Comparison of ENCODE assay signal across 20 cellular contexts in the genomic region with DNA sequence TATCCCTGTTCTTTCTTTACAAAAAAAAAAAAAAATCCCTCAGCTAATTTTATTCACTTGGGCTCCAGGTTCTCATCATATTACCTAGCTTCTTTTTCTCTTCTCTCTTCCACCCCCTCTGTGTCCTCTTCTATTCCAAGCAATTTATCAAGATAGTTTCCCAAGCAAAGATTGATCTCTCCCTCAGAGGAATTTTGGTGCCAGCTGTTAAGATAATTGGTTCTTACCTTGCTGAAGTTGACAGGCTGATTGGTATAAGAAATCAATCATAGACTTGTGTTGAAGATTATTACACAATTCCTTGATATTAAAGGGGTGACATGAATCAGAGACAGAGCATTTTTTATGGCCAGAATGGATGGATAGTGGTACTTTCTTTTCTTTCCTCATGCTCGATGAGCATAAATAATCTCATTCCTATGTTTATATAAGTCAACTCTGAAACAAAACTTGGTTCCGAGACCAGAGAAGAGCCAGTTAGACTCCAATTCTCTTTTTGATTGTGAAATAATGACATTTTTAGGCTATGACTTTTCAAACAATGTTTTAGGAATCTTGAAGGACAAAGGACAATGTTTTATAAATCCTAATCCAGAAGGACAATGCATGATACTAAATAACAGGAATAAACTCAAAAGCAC.
"Had no signal": no experiment of that assay in that cellular context is flagged by ENCODE, and none has a peak within 500 bp of the region (broad histone marks: within the 10 kb centered on the region; RNA-seq: fewer than 3 reads in every experiment).

No MANE protein-coding gene starts in this region.

- H2AFZ ChIP-seq: neural progenitor cell had no signal

- H3K4me2 ChIP-seq: neural progenitor cell had no signal

- ATAC-seq: activated T-cell treated with anti-CD3 and anti-CD28 coated beads, Interleukin-2, amount 50 U/mL, for 72 hours; body of pancreas; foreskin keratinocyte; left lobe of liver; lower lobe of right lung had no signal

- H3K36me3 ChIP-seq: cardiac muscle cell, lower lobe of right lung, neural progenitor cell, prostate gland, right atrium auricular region, tibial artery had no signal

- DNase-seq: activated CD4-positive, alpha-beta memory T cell treated with anti-CD3 and anti-CD28 coated beads, Interleukin-2, amount 10 ng/mL, durations not matched to agents 7 days and 5 days; activated CD4-positive, alpha-beta T cell treated with anti-CD3 and anti-CD28 coated beads, Interleukin-2, amount 10 ng/mL, durations not matched to agents 24 days and 14 days; activated effector memory CD4-positive, alpha-beta T cell treated with Interleukin-2 at 50 U/mL for 16 hours; activated naive CD4-positive, alpha-beta T cell treated with anti-CD3 and anti-CD28 coated beads for 36 hours; activated naive CD8-positive, alpha-beta T cell treated with anti-CD3 and anti-CD28 coated beads, Interleukin-2, amount 10 ng/mL, durations not matched to agents 7 days and 5 days; activated T-cell treated with anti-CD3 and anti-CD28 coated beads, Interleukin-2, amount 50 U/mL, for 72 hours; amygdala; body of pancreas; erythroblast; foreskin keratinocyte; lower lobe of right lung; naive B cell; stimulated activated CD4-positive, alpha-beta T cell treated with anti-CD3 and anti-CD28 coated beads, Interleukin-1b, Interleukin-23, amount 100 ng/mL, for 48 hours; tibial artery had no signal

- H3K9ac ChIP-seq: neural progenitor cell had no signal

- H3K4me3 ChIP-seq: body of pancreas, cardiac muscle cell, lower lobe of right lung, neural progenitor cell, prostate gland, right atrium auricular region, skin epidermis, tibial artery had no signal

- H3K4me1 ChIP-seq: foreskin keratinocyte, lower lobe of right lung, neural progenitor cell, prostate gland, right atrium auricular region had no signal

- H3K27ac ChIP-seq: body of pancreas, cardiac muscle cell, foreskin keratinocyte, lower lobe of right lung, neural progenitor cell, prostate gland, right atrium auricular region, skin epidermis, tibial artery had no signal

- H3K27me3 ChIP-seq: body of pancreas, cardiac muscle cell, foreskin keratinocyte, neural progenitor cell, right atrium auricular region, tibial artery had no signal

- H3K9me3 ChIP-seq: body of pancreas, lower lobe of right lung, prostate gland, right atrium auricular region, tibial artery had no signal
